Comparison of ENCODE assay signal across 8 cellular contexts in genomic region chr3:56894912-56895431, GRCh38.
DNase-seq lines count a peak whose midpoint lies in the region; ATAC-seq and TF ChIP-seq lines count a peak whose summit lies in the region.

No MANE protein-coding gene starts in this region.

- intact Hi-C loops in activated naive CD4-positive, alpha-beta T cell treated with anti-CD3 and anti-CD28 coated beads for 36 hours (cut with micrococcal nuclease) = loop anchor here (1.0 to 2.0 kb wide), 3 partner anchors 16 to 31 kb away; no protein-coding TSS in a partner anchor

- 23 to 50% methylated on average over 10 of the region's 10 CpGs for WGBS in esophagus, 2 donors
- 53 to 60% methylated on average over 10 of the region's 10 CpGs for WGBS in tibial nerve, 2 donors

- in situ Hi-C loops in KBM-7 (cut with MboI; ENCODE audit: low pct_unique_long_range_greater_than_20kb, low sequenced_read_pairs) = no loop called here

- TF ChIP-seq EP300 in tibial nerve (IDR thresholded peaks at IDR 0.05) = no peak

- ATAC-seq in WTC11 = no peak

- POLR2A ChIA-PET in WTC11 (lab: Charles Lee) = no interaction called here

- H3K36me3 Mint-ChIP-seq in activated naive CD4-positive, alpha-beta T cell treated with anti-CD3 and anti-CD28 coated beads for 36 hours (ENCODE audit: low read depth) = no peaks in the 10 kb centered on the region
- no peaks in the 10 kb centered on the region for H3K36me3 Mint-ChIP-seq in WTC11

- peak; percentile 60 for DNase-seq in activated naive CD4-positive, alpha-beta T cell treated with anti-CD3 and anti-CD28 coated beads for 36 hours
- no peak for DNase-seq in activated naive CD4-positive, alpha-beta T cell (lab: John Stamatoyannopoulos, UW)
- DNase-seq in KBM-7 (peak; percentile 75), stromal cell of bone marrow (ENCODE audit: low read depth) (peak; percentile 42), tibial nerve (ENCODE audit: low spot score in 2 of 2) (no peak), NCI-H1105 treated with DMSO at 0.1 percent for 48 hours (lab: John Stamatoyannopoulos, UW) (no peak), WTC11 (ENCODE audit: low spot score) (no peak)

- no peak overlapping the region for H3K4me3 ChIP-seq in esophagus (ENCODE audit: low read depth in 1 of 2, low read length in 2 of 2)
- no peak overlapping the region for H3K4me3 ChIP-seq in tibial nerve

- H3K9me3 ChIP-seq in esophagus (ENCODE audit: control insufficient read depth in 2 of 2, insufficient read depth in 1 of 2, low read depth in 1 of 2, low read length in 1 of 2) (no peaks in the 10 kb centered on the region), tibial nerve (no peaks in the 10 kb centered on the region)

- H3K27ac ChIP-seq in esophagus (ENCODE audit: low read depth in 2 of 2, low read length in 1 of 2) = peak overlapping the region; percentile 5 to 71
- peak overlapping the region in 2 of 4 donors; percentile 22 to 58 for H3K27ac ChIP-seq in tibial nerve

- H3K4me1 ChIP-seq in esophagus (ENCODE audit: control insufficient read depth in 2 of 2, insufficient read depth in 2 of 2, low read length in 1 of 2) = peaks cover 0 to 2% of the 10 kb centered on the region in 2 donors
- peaks cover 0 to 3% (median 0%) of the 10 kb centered on the region in 4 donors for H3K4me1 ChIP-seq in tibial nerve

- H3K27me3 Mint-ChIP-seq in activated naive CD4-positive, alpha-beta T cell treated with anti-CD3 and anti-CD28 coated beads for 36 hours (ENCODE audit: low read depth) = no peaks in the 10 kb centered on the region
- no peaks in the 10 kb centered on the region for H3K27me3 Mint-ChIP-seq in WTC11 (ENCODE audit: low read depth)

- H3K27ac Mint-ChIP-seq in activated naive CD4-positive, alpha-beta T cell treated with anti-CD3 and anti-CD28 coated beads for 36 hours = peak overlapping the region; percentile 30
- no peak overlapping the region for H3K27ac Mint-ChIP-seq in WTC11

- CTCF ChIA-PET in activated naive CD4-positive, alpha-beta T cell treated with anti-CD3 and anti-CD28 coated beads for 36 hours (lab: Charles Lee) = interaction anchor here (0.6 kb wide), 1 partner anchor 95 kb away, joined by 3 read pairs; no protein-coding TSS in a partner anchor
- CTCF ChIA-PET in WTC11 (lab: Charles Lee) = no interaction called here

- no peak for TF ChIP-seq CTCF in tibial nerve (IDR thresholded peaks at IDR 0.05)
- no peak for TF ChIP-seq CTCF in WTC11 (IDR thresholded peaks at IDR 0.05)

- H3K9me3 Mint-ChIP-seq in activated naive CD4-positive, alpha-beta T cell treated with anti-CD3 and anti-CD28 coated beads for 36 hours = no peaks in the 10 kb centered on the region
- peaks cover 3% of the 10 kb centered on the region; the same call in 1 of the 2 replicates for H3K9me3 Mint-ChIP-seq in WTC11

- no peak for TF ChIP-seq POLR2A in tibial nerve (IDR thresholded peaks at IDR 0.05)

- H3K27me3 ChIP-seq in esophagus (ENCODE audit: control insufficient read depth in 1 of 2, insufficient read depth in 2 of 2, low read length in 2 of 2) = no peaks in the 10 kb centered on the region
- H3K27me3 ChIP-seq in tibial nerve = no peaks in the 10 kb centered on the region

- peaks cover 68% of the 10 kb centered on the region for H3K4me1 Mint-ChIP-seq in activated naive CD4-positive, alpha-beta T cell treated with anti-CD3 and anti-CD28 coated beads for 36 hours (ENCODE audit: low read depth)
- peaks cover 3% of the 10 kb centered on the region; the same call in 1 of the 2 replicates for H3K4me1 Mint-ChIP-seq in WTC11

- H3K4me3 Mint-ChIP-seq in activated naive CD4-positive, alpha-beta T cell treated with anti-CD3 and anti-CD28 coated beads for 36 hours = peak overlapping the region; percentile 12
- no peak overlapping the region for H3K4me3 Mint-ChIP-seq in WTC11

- no peaks in the 10 kb centered on the region for H3K36me3 ChIP-seq in esophagus (ENCODE audit: control insufficient read depth in 2 of 2, insufficient read depth in 2 of 2, low read length in 1 of 2)
- H3K36me3 ChIP-seq in tibial nerve = no peaks in the 10 kb centered on the region

TF ChIP-seq in WTC11, 78 proteins besides CTCF, POLR2A, EP300 and RAD21 (continues in another document):
- TF ChIP-seq, protein P1, sequence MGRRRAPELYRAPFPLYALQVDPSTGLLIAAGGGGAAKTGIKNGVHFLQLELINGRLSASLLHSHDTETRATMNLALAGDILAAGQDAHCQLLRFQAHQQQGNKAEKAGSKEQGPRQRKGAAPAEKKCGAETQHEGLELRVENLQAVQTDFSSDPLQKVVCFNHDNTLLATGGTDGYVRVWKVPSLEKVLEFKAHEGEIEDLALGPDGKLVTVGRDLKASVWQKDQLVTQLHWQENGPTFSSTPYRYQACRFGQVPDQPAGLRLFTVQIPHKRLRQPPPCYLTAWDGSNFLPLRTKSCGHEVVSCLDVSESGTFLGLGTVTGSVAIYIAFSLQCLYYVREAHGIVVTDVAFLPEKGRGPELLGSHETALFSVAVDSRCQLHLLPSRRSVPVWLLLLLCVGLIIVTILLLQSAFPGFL (CRISPR knock-in tag; IDR thresholded peaks at IDR 0.05; ENCODE audit: borderline replicate concordance) = no peak
- TF ChIP-seq ZNF281 (CRISPR knock-in tag; IDR thresholded peaks at IDR 0.05) (no peak), ZNF121 (CRISPR knock-in tag; IDR thresholded peaks at IDR 0.05) (no peak), ZNF416 (CRISPR knock-in tag; IDR thresholded peaks at IDR 0.05) (no peak), ZNF219 (CRISPR knock-in tag; IDR thresholded peaks at IDR 0.05; ENCODE audit: borderline replicate concordance) (no peak), MYBL2 (CRISPR knock-in tag; IDR thresholded peaks at IDR 0.05) (no peak), FOXP4 (CRISPR knock-in tag; IDR thresholded peaks at IDR 0.05) (no peak), TEAD4 (CRISPR knock-in tag; IDR thresholded peaks at IDR 0.05) (no peak)
- TF ChIP-seq, protein P2, sequence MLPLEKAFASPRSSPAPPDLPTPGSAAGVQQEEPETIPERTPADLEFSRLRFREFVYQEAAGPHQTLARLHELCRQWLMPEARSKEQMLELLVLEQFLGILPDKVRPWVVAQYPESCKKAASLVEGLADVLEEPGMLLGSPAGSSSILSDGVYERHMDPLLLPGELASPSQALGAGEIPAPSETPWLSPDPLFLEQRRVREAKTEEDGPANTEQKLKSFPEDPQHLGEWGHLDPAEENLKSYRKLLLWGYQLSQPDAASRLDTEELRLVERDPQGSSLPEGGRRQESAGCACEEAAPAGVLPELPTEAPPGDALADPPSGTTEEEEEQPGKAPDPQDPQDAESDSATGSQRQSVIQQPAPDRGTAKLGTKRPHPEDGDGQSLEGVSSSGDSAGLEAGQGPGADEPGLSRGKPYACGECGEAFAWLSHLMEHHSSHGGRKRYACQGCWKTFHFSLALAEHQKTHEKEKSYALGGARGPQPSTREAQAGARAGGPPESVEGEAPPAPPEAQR (CRISPR knock-in tag; IDR thresholded peaks at IDR 0.05) = no peak

Comparison
In these comparisons a context has a peak if more than half of its experiments do, and no peak if none do; other contexts are left out.
1. DNase-seq: peak in activated naive CD4-positive, alpha-beta T cell treated with anti-CD3 and anti-CD28 coated beads for 36 hours (single experiment), KBM-7 (single experiment) and stromal cell of bone marrow (single experiment); none in activated naive CD4-positive, alpha-beta T cell (0 of 4), tibial nerve (0 of 2), NCI-H1105 treated with DMSO at 0.1 percent for 48 hours (single experiment) and WTC11 (single experiment).